ENCODE assay signal across 1 cellular context in genomic region chr10:11757452-11757819, GRCh38.
TF ChIP-seq lines count a peak whose summit lies in the region.

No MANE protein-coding gene starts in this region.

TF ChIP-seq in HepG2, 621 proteins besides CTCF, POLR2A, EP300 and RAD21 (continued from another document):
- no peak for TF ChIP-seq ETV5 (CRISPR knock-in tag; IDR thresholded peaks at IDR 0.05; ENCODE audit: borderline replicate concordance)
- TF ChIP-seq ZBTB42 (CRISPR knock-in tag; IDR thresholded peaks at IDR 0.05), result no peak
- peak; percentile 36; the same call in 1 of the 2 replicates for TF ChIP-seq HOXA3 (CRISPR knock-in tag; IDR thresholded peaks at IDR 0.05)
- TF ChIP-seq ZNF574 (CRISPR knock-in tag; IDR thresholded peaks at IDR 0.05), result 0 out of 2 replicates have a peak, but pooled peaks have one; percentile 18
- no peak for TF ChIP-seq MEF2D (CRISPR knock-in tag; IDR thresholded peaks at IDR 0.05)
- TF ChIP-seq SALL1 (CRISPR knock-in tag; IDR thresholded peaks at IDR 0.05), result peak; percentile 23; the same call in 1 of the 2 replicates
- TF ChIP-seq HOXA5 (CRISPR knock-in tag; IDR thresholded peaks at IDR 0.05), result no peak
- no peak for TF ChIP-seq AKAP8 (CRISPR knock-in tag; IDR thresholded peaks at IDR 0.05)
- 0 out of 2 replicates have a peak, but pooled peaks have one; percentile 59 for TF ChIP-seq ZNF816 (CRISPR knock-in tag; IDR thresholded peaks at IDR 0.05; ENCODE audit: borderline replicate concordance)
- no peak for TF ChIP-seq ZBTB3 (CRISPR knock-in tag; IDR thresholded peaks at IDR 0.05; ENCODE audit: borderline replicate concordance, low read depth)
- TF ChIP-seq ZBTB43 (CRISPR knock-in tag; conservative IDR thresholded peaks at IDR 0.05), result peak; percentile 91
- TF ChIP-seq SNAPC5 (CRISPR knock-in tag; IDR thresholded peaks at IDR 0.05; ENCODE audit: borderline replicate concordance), result no peak
- peak; percentile 63 for TF ChIP-seq NFIC (IDR thresholded peaks at IDR 0.05; ENCODE audit: low read length)
- peak; percentile 75; the same call in 1 of the 2 replicates for TF ChIP-seq FOXO1 (CRISPR knock-in tag; IDR thresholded peaks at IDR 0.05)
- TF ChIP-seq FOXK2 (IDR thresholded peaks at IDR 0.05), result peak; percentile 63
- TF ChIP-seq HDAC6 (IDR thresholded peaks at IDR 0.05; ENCODE audit: low read depth, low read length), result no peak
- 0 out of 2 replicates have a peak, but pooled peaks have one; percentile 68 for TF ChIP-seq ZNF136 (CRISPR knock-in tag; IDR thresholded peaks at IDR 0.05; ENCODE audit: low read depth)
- TF ChIP-seq LCORL (IDR thresholded peaks at IDR 0.05), result no peak
- peak; percentile 31; the same call in 1 of the 2 replicates for TF ChIP-seq LCORL (CRISPR knock-in tag; IDR thresholded peaks at IDR 0.05)
- TF ChIP-seq ZNF414 (CRISPR knock-in tag; IDR thresholded peaks at IDR 0.05), result peak; percentile 72
- TF ChIP-seq ZNF317 (CRISPR knock-in tag; IDR thresholded peaks at IDR 0.05), result no peak; the same call in 1 of the 2 replicates
- TF ChIP-seq ELK4 (CRISPR knock-in tag; IDR thresholded peaks at IDR 0.05; ENCODE audit: borderline replicate concordance), result no peak
- no peak for TF ChIP-seq ZNF17 (CRISPR knock-in tag; IDR thresholded peaks at IDR 0.05)
- no peak for TF ChIP-seq MAX (IDR thresholded peaks at IDR 0.05)
- TF ChIP-seq CSRNP1 (CRISPR knock-in tag; IDR thresholded peaks at IDR 0.05), result no peak
- no peak for TF ChIP-seq ZNF512 (CRISPR knock-in tag; IDR thresholded peaks at IDR 0.05)
- TF ChIP-seq ZNF609 (CRISPR knock-in tag; IDR thresholded peaks at IDR 0.05; ENCODE audit: borderline replicate concordance), result peak; percentile 12; the same call in 1 of the 2 replicates
- no peak for TF ChIP-seq ESRRA (CRISPR knock-in tag; IDR thresholded peaks at IDR 0.05; ENCODE audit: low read depth)
- 0 out of 2 replicates have a peak, but pooled peaks have one; percentile 49 for TF ChIP-seq ZNF556 (CRISPR knock-in tag; IDR thresholded peaks at IDR 0.05; ENCODE audit: borderline replicate concordance)
